ENCODE assay signal across 1 cellular context in genomic region chr5:167452186-167452585, GRCh38.
TF ChIP-seq lines count a peak whose summit lies in the region.

No MANE protein-coding gene starts in this region.

TF ChIP-seq in GM23338, 12 proteins besides CTCF, POLR2A, EP300 and RAD21 (continued from another document):
- TF ChIP-seq, protein P1, sequence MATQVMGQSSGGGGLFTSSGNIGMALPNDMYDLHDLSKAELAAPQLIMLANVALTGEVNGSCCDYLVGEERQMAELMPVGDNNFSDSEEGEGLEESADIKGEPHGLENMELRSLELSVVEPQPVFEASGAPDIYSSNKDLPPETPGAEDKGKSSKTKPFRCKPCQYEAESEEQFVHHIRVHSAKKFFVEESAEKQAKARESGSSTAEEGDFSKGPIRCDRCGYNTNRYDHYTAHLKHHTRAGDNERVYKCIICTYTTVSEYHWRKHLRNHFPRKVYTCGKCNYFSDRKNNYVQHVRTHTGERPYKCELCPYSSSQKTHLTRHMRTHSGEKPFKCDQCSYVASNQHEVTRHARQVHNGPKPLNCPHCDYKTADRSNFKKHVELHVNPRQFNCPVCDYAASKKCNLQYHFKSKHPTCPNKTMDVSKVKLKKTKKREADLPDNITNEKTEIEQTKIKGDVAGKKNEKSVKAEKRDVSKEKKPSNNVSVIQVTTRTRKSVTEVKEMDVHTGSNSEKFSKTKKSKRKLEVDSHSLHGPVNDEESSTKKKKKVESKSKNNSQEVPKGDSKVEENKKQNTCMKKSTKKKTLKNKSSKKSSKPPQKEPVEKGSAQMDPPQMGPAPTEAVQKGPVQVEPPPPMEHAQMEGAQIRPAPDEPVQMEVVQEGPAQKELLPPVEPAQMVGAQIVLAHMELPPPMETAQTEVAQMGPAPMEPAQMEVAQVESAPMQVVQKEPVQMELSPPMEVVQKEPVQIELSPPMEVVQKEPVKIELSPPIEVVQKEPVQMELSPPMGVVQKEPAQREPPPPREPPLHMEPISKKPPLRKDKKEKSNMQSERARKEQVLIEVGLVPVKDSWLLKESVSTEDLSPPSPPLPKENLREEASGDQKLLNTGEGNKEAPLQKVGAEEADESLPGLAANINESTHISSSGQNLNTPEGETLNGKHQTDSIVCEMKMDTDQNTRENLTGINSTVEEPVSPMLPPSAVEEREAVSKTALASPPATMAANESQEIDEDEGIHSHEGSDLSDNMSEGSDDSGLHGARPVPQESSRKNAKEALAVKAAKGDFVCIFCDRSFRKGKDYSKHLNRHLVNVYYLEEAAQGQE (IDR thresholded peaks at IDR 0.05; ENCODE audit: unreplicated experiment) = no peak
- TF ChIP-seq ZNF114 (CRISPR knock-in tag; IDR thresholded peaks at IDR 0.05) (no peak), JUNB (IDR thresholded peaks at IDR 0.05; ENCODE audit: unreplicated experiment) (no peak), EZH2phosphoT487 (IDR thresholded peaks at IDR 0.05; ENCODE audit: unreplicated experiment) (no peak), CREB1 (CRISPR knock-in tag; IDR thresholded peaks at IDR 0.05; ENCODE audit: low read depth) (no peak), EZH2 (IDR thresholded peaks at IDR 0.05; ENCODE audit: low read depth, unreplicated experiment) (no peak)
- TF ChIP-seq, protein P2, sequence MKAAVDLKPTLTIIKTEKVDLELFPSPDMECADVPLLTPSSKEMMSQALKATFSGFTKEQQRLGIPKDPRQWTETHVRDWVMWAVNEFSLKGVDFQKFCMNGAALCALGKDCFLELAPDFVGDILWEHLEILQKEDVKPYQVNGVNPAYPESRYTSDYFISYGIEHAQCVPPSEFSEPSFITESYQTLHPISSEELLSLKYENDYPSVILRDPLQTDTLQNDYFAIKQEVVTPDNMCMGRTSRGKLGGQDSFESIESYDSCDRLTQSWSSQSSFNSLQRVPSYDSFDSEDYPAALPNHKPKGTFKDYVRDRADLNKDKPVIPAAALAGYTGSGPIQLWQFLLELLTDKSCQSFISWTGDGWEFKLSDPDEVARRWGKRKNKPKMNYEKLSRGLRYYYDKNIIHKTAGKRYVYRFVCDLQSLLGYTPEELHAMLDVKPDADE (IDR thresholded peaks at IDR 0.05) = no peak
